9 cellular contexts compared by ENCODE assay signal in genomic region chr19:3058009-3058820, GRCh38. TPM values are rescaled to one million over a fixed set of nuclear protein-coding genes. Genes with fewer than 3 reads are reported as not detected.
DNase-seq lines count a peak whose midpoint lies in the region; ATAC-seq and TF ChIP-seq lines count a peak whose summit lies in the region.
"Had no signal": no experiment of that assay in that cellular context is flagged by ENCODE, and none has a peak within 500 bp of the region (broad histone marks: within the 10 kb centered on the region; RNA-seq: fewer than 3 reads in every experiment).

No MANE protein-coding gene starts in this region.

- intact Hi-C loops in testis (cut with DNase I; ENCODE audit: low total_unique reads), result no loop called here

- no peak overlapping the region for H3K4me3 ChIP-seq in adipocyte (ENCODE audit: low read length)
- no peak overlapping the region for H3K4me3 ChIP-seq in testis

- 34 to 59% methylated on average over 17 to 20 of the region's 20 CpGs for WGBS in testis, 2 donors

- peak overlapping the region; percentile 27 for H3K9ac ChIP-seq in adipocyte (ENCODE audit: low read length)

- H3K27ac Mint-ChIP-seq in activated naive CD4-positive, alpha-beta T cell treated with anti-CD3 and anti-CD28 coated beads, Interleukin-2, amount 50 U/mL, for 24 hours, result peak overlapping the region; percentile 55
- peak overlapping the region; percentile 73 for H3K27ac Mint-ChIP-seq in memory B cell
- H3K27ac Mint-ChIP-seq: HFFc6 had no signal

- H3K27me3 ChIP-seq in adipocyte (replicated peaks; ENCODE audit: control insufficient read depth, insufficient read depth, low read length) (no peaks in the 10 kb centered on the region), testis (no peaks in the 10 kb centered on the region)

- H3K27ac ChIP-seq in testis, result peak overlapping the region; percentile 97

- H3K36me3 ChIP-seq in adipocyte (ENCODE audit: control insufficient read depth, insufficient read depth, low read length, severe bottlenecking) (peaks cover 47% of the 10 kb centered on the region), testis (ENCODE audit: low read depth, missing control alignments) (no peaks in the 10 kb centered on the region)

- H3K36me3 Mint-ChIP-seq in activated naive CD4-positive, alpha-beta T cell treated with anti-CD3 and anti-CD28 coated beads, Interleukin-2, amount 50 U/mL, for 24 hours, result peaks cover 4% of the 10 kb centered on the region
- peaks cover 22% of the 10 kb centered on the region for H3K36me3 Mint-ChIP-seq in memory B cell

- no peak for DNase-seq in activated naive CD4-positive, alpha-beta T cell treated with anti-CD3 and anti-CD28 coated beads, Interleukin-2, amount 50 U/mL, for 16 hours
- DNase-seq in adipocyte (ENCODE audit: low read depth) (no peak), memory B cell (ENCODE audit: low spot score in 2 of 2) (no peak), testis (peak; percentile 82), NCI-H446 (lab: John Stamatoyannopoulos, UW) (no peak)
- DNase-seq: HFFc6 had no signal

- ATAC-seq in memory B cell (ENCODE audit: low read depth) (no peak), HG03280 (IDR thresholded peaks at IDR 0.05; ENCODE audit: unreplicated experiment) (no peak), GM21515 (IDR thresholded peaks at IDR 0.05; ENCODE audit: unreplicated experiment) (no peak)

- H3K9me3 ChIP-seq in adipocyte (ENCODE audit: control insufficient read depth, low read length) (no peaks in the 10 kb centered on the region), testis (no peaks in the 10 kb centered on the region)

- no peaks in the 10 kb centered on the region for H3K27me3 Mint-ChIP-seq in activated naive CD4-positive, alpha-beta T cell treated with anti-CD3 and anti-CD28 coated beads, Interleukin-2, amount 50 U/mL, for 24 hours
- no peaks in the 10 kb centered on the region for H3K27me3 Mint-ChIP-seq in memory B cell

- no peak overlapping the region for H3K4me3 Mint-ChIP-seq in activated naive CD4-positive, alpha-beta T cell treated with anti-CD3 and anti-CD28 coated beads, Interleukin-2, amount 50 U/mL, for 24 hours
- H3K4me3 Mint-ChIP-seq in memory B cell, result peak overlapping the region; percentile 21
- H3K4me3 Mint-ChIP-seq: HFFc6 had no signal

- H3K9me3 Mint-ChIP-seq in activated naive CD4-positive, alpha-beta T cell treated with anti-CD3 and anti-CD28 coated beads, Interleukin-2, amount 50 U/mL, for 24 hours, result no peaks in the 10 kb centered on the region
- no peaks in the 10 kb centered on the region for H3K9me3 Mint-ChIP-seq in memory B cell
- H3K9me3 Mint-ChIP-seq: HFFc6 had no signal

- TF ChIP-seq POLR2A in testis (IDR thresholded peaks at IDR 0.05), result no peak

- H3K4me1 ChIP-seq in adipocyte (ENCODE audit: control insufficient read depth, insufficient read depth, low read length) (peaks cover 26% of the 10 kb centered on the region), testis (peaks cover 64% of the 10 kb centered on the region)

- H3K4me1 Mint-ChIP-seq in activated naive CD4-positive, alpha-beta T cell treated with anti-CD3 and anti-CD28 coated beads, Interleukin-2, amount 50 U/mL, for 24 hours, result peaks cover 68% of the 10 kb centered on the region
- H3K4me1 Mint-ChIP-seq in memory B cell, result peaks cover 19% of the 10 kb centered on the region

- no peak for TF ChIP-seq CTCF in testis (IDR thresholded peaks at IDR 0.05)

RNA-seq across cellular contexts. Expression of gene TLE5, which starts 4.1 kb away (rescaled TPM):
- total RNA-seq in testis, result 100 to 1,000 TPM; 354 to 539 TPM
- polyA plus RNA-seq in testis (ENCODE audit: insufficient read depth, low read depth, low replicate concordance), result 314 TPM

RNA-seq across cellular contexts. Expression of gene TLE2, which starts 29.1 kb away (rescaled TPM):
- total RNA-seq in testis, result 10 to 100 TPM; 70.5 to 76.6 TPM
- 30.2 TPM for polyA plus RNA-seq in testis (ENCODE audit: insufficient read depth, low read depth, low replicate concordance)

RNA-seq across cellular contexts. Expression of gene GNA11, which starts 35.9 kb away (rescaled TPM):
- total RNA-seq in testis, result 100 to 1,000 TPM; 113 to 122 TPM
- polyA plus RNA-seq in testis (ENCODE audit: insufficient read depth, low read depth, low replicate concordance), result 125 TPM
